ENCODE assay signal across 16 cellular contexts in the genomic region with DNA sequence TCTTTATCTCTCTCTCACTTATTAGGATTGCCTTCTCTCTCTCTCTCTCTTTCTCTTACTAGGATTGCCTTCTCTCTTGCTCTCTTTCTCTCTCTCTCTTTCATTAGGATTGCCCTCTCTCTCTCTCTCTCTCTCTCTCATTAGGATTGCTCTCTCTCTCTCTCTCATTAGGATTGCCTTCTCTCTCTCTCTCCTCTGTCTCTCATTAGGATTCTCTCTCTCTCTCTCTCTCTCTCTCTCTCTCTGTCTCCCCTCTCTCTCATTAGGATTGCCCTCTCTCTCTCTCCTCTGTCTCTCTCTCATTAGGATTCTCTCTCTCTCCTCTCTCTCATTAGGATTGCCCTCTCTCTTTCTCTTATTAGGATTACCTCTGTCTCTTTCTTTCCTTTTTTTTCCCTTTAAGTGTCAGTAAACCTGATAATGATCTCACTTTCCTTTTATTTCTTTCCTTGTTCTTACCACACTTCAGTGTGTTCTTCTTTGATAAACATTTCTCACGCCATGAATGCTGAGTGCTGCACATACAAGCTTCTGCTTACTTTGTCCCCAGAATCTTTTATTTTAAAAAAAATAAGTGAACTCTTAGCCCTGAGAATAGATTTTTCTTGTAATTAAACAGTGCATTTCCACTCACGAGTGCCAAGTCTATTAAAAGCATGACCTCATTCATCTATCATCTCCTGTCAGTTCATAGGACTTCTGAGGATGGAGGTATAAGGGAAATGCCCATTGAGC.
"Had no signal": no experiment of that assay in that cellular context is flagged by ENCODE, and none has a peak within 500 bp of the region (broad histone marks: within the 10 kb centered on the region; RNA-seq: fewer than 3 reads in every experiment).

No MANE protein-coding gene starts in this region.

- H3K4me3 ChIP-seq: dorsolateral prefrontal cortex, left ventricle myocardium inferior, mucosa of descending colon had no signal

- DNase-seq: activated B cell treated with CpG ODN at 0.5 μM for 24 hours; activated CD4-positive, alpha-beta T cell treated with anti-CD3 and anti-CD28 coated beads for 48 hours; activated CD8-positive, alpha-beta T cell treated with anti-CD3 and anti-CD28 coated beads for 36 hours; activated effector memory CD4-positive, alpha-beta T cell treated with Interleukin-2 at 50 U/mL for 16 hours; activated T-cell treated with anti-CD3 and anti-CD28 coated beads, Interleukin-2, amount 50 U/mL, for 4 hours; dorsolateral prefrontal cortex; hippocampal formation; left ventricle myocardium inferior; mucosa of descending colon; naive thymus-derived CD4-positive, alpha-beta T cell; stimulated activated CD4-positive, alpha-beta T cell treated with anti-CD3 and anti-CD28 coated beads, Interleukin-1b, Interleukin-23, amount 100 ng/mL, for 48 hours; stimulated activated naive CD8-positive, alpha-beta T cell treated with anti-CD3 and anti-CD28 coated beads, Interleukin-15, amount 100 ng/mL, for 72 hours had no signal

- H3K27me3 Mint-ChIP-seq: activated naive CD4-positive, alpha-beta T cell treated with anti-CD3 and anti-CD28 coated beads, Interleukin-2, amount 50 U/mL, for 24 hours; stimulated activated naive CD8-positive, alpha-beta T cell treated with anti-CD3 and anti-CD28 coated beads, Interleukin-15, amount 100 ng/mL, for 72 hours; type B pancreatic cell had no signal

- H3K27ac ChIP-seq: dorsolateral prefrontal cortex, left ventricle myocardium inferior, neutrophil had no signal

- H3K9me3 Mint-ChIP-seq: activated B cell treated with CpG ODN at 0.5 μM for 24 hours; activated CD8-positive, alpha-beta T cell treated with anti-CD3 and anti-CD28 coated beads for 36 hours; activated naive CD4-positive, alpha-beta T cell treated with anti-CD3 and anti-CD28 coated beads, Interleukin-2, amount 50 U/mL, for 24 hours; activated T-cell treated with anti-CD3 and anti-CD28 coated beads, Interleukin-2, amount 50 U/mL, for 4 hours; naive thymus-derived CD4-positive, alpha-beta T cell; stimulated activated naive CD8-positive, alpha-beta T cell treated with anti-CD3 and anti-CD28 coated beads, Interleukin-15, amount 100 ng/mL, for 72 hours had no signal

- ATAC-seq: activated CD8-positive, alpha-beta T cell treated with anti-CD3 and anti-CD28 coated beads for 36 hours; activated T-cell treated with anti-CD3 and anti-CD28 coated beads, Interleukin-2, amount 50 U/mL, for 4 hours; esophagus mucosa; mucosa of descending colon; naive thymus-derived CD4-positive, alpha-beta T cell; stimulated activated naive CD8-positive, alpha-beta T cell treated with anti-CD3 and anti-CD28 coated beads, Interleukin-15, amount 100 ng/mL, for 72 hours had no signal

- H3K4me3 Mint-ChIP-seq: activated B cell treated with CpG ODN at 0.5 μM for 24 hours; activated CD8-positive, alpha-beta T cell treated with anti-CD3 and anti-CD28 coated beads for 36 hours; activated naive CD4-positive, alpha-beta T cell treated with anti-CD3 and anti-CD28 coated beads, Interleukin-2, amount 50 U/mL, for 24 hours; activated T-cell treated with anti-CD3 and anti-CD28 coated beads, Interleukin-2, amount 50 U/mL, for 4 hours; naive thymus-derived CD4-positive, alpha-beta T cell; stimulated activated naive CD8-positive, alpha-beta T cell treated with anti-CD3 and anti-CD28 coated beads, Interleukin-15, amount 100 ng/mL, for 72 hours; type B pancreatic cell had no signal

- H3K27me3 ChIP-seq: dorsolateral prefrontal cortex, neutrophil had no signal

- H3K36me3 Mint-ChIP-seq: activated naive CD4-positive, alpha-beta T cell treated with anti-CD3 and anti-CD28 coated beads, Interleukin-2, amount 50 U/mL, for 24 hours; naive thymus-derived CD4-positive, alpha-beta T cell had no signal

- H3K4me1 Mint-ChIP-seq: activated B cell treated with CpG ODN at 0.5 μM for 24 hours; activated naive CD4-positive, alpha-beta T cell treated with anti-CD3 and anti-CD28 coated beads, Interleukin-2, amount 50 U/mL, for 24 hours; stimulated activated naive CD8-positive, alpha-beta T cell treated with anti-CD3 and anti-CD28 coated beads, Interleukin-15, amount 100 ng/mL, for 72 hours had no signal

- H3K27ac Mint-ChIP-seq: activated B cell treated with CpG ODN at 0.5 μM for 24 hours; activated CD8-positive, alpha-beta T cell treated with anti-CD3 and anti-CD28 coated beads for 36 hours; activated naive CD4-positive, alpha-beta T cell treated with anti-CD3 and anti-CD28 coated beads, Interleukin-2, amount 50 U/mL, for 24 hours; naive thymus-derived CD4-positive, alpha-beta T cell; stimulated activated naive CD8-positive, alpha-beta T cell treated with anti-CD3 and anti-CD28 coated beads, Interleukin-15, amount 100 ng/mL, for 72 hours; type B pancreatic cell had no signal
